ENCODE assay signal across 20 cellular contexts in the genomic region with DNA sequence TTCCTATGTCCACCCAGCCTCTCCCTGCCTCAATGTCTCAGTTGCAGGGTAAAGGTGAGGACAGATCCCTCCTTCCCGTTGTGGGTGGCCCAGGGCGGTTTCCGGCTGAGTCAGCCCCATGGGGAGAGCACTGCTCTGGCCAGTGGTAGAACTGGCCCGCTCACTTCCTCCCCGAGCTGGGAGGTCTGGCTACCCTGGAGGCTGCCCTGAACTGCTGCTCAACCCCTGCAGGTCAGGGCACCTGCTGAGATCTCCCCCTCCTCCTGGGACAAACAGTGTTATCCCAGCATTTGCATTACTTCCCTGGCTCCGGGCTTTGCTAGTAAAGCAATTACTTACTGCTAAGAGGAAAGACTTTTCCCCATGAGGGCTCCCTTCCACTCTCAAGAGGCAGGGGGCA. TPM values are rescaled to one million over a fixed set of nuclear protein-coding genes. Genes with fewer than 3 reads are reported as not detected.
DNase-seq lines count a peak whose midpoint lies in the region; ATAC-seq and TF ChIP-seq lines count a peak whose summit lies in the region.
"Had no signal": no experiment of that assay in that cellular context is flagged by ENCODE, and none has a peak within 500 bp of the region (broad histone marks: within the 10 kb centered on the region; RNA-seq: fewer than 3 reads in every experiment).

No MANE protein-coding gene starts in this region.

- H3K79me2 ChIP-seq in GM23248 (ENCODE audit: insufficient read depth): no peaks in the 10 kb centered on the region
- H3K79me2 ChIP-seq in PC-9 (ENCODE audit: low read depth): no peaks in the 10 kb centered on the region
- H3K79me2 ChIP-seq in neural progenitor cell (ENCODE audit: low read depth): no peaks in the 10 kb centered on the region

- H4K20me1 ChIP-seq in GM23248 (ENCODE audit: insufficient read depth) (no peaks in the 10 kb centered on the region), PC-9 (ENCODE audit: insufficient read depth) (no peaks in the 10 kb centered on the region), neural progenitor cell (ENCODE audit: low read depth) (no peaks in the 10 kb centered on the region)

- H3K9me3 Mint-ChIP-seq in neural progenitor cell: no peaks in the 10 kb centered on the region
- H3K9me3 Mint-ChIP-seq: activated naive CD8-positive, alpha-beta T cell treated with anti-CD3 and anti-CD28 coated beads, Interleukin-2, amount 50 U/mL, for 24 hours; activated T-helper 1 cell treated with anti-CD3 and anti-CD28 coated beads, Interleukin-12 subunit alpha, Interleukin-12 subunit beta, Interleukin-2, Interleukin-4 antibody, amounts not matched to agents 30 ng/mL and 10 ng/mL and 1 ng/mL, durations not matched to agents 14 hours and 24 hours and 36 hours; mesothelial cell of epicardium; neural crest cell; T-cell had no signal

- H3K27me3 ChIP-seq in GM23248 (replicated peaks; ENCODE audit: insufficient read depth) (no peaks in the 10 kb centered on the region), PC-9 (ENCODE audit: insufficient read depth, low read depth) (no peaks in the 10 kb centered on the region), esophagus (ENCODE audit: control insufficient read depth in 1 of 2, insufficient read depth in 2 of 2, low read length in 2 of 2) (no peaks in the 10 kb centered on the region), neural progenitor cell (no peaks in the 10 kb centered on the region)
- H3K27me3 ChIP-seq: gastrocnemius medialis had no signal

- no peak for TF ChIP-seq CTCF in PC-9 (conservative IDR thresholded peaks at IDR 0.05)
- no peak for TF ChIP-seq CTCF in neural progenitor cell (IDR thresholded peaks at IDR 0.05)

- H3K9ac ChIP-seq in GM23248 (no peak overlapping the region), neural progenitor cell (no peak overlapping the region)

- H2AFZ ChIP-seq in GM23248 (no peak overlapping the region), PC-9 (peak overlapping the region; percentile 66; the same call in 1 of the 2 replicates), neural progenitor cell (replicated peaks) (no peak overlapping the region)

- H3K4me3 ChIP-seq in GM23248 (no peak overlapping the region), PC-9 (no peak overlapping the region), esophagus (ENCODE audit: low read depth in 1 of 2, low read length in 2 of 2) (no peak overlapping the region), neural progenitor cell (no peak overlapping the region)
- H3K4me3 ChIP-seq: gastrocnemius medialis, HAP-1 had no signal

- POLR2A ChIA-PET in PC-9 (lab: Charles Lee; ENCODE audit: unreplicated experiment): no interaction called here

- no peak for ATAC-seq in HG02759 (IDR thresholded peaks at IDR 0.05; ENCODE audit: unreplicated experiment)
- no peak for ATAC-seq in GM21528 (IDR thresholded peaks at IDR 0.05; ENCODE audit: low FRiP score, unreplicated experiment)
- ATAC-seq: activated CD8-positive, alpha-beta T cell treated with anti-CD3 and anti-CD28 coated beads, Interleukin-2, amount 10 ng/mL, durations not matched to agents 7 days and 5 days; activated naive CD8-positive, alpha-beta T cell treated with anti-CD3 and anti-CD28 coated beads, Interleukin-2, amount 50 U/mL, for 24 hours; gastrocnemius medialis; T-cell had no signal

- H3K27ac Mint-ChIP-seq in neural progenitor cell: no peak overlapping the region
- H3K27ac Mint-ChIP-seq: activated CD8-positive, alpha-beta T cell treated with anti-CD3 and anti-CD28 coated beads, Interleukin-2, amount 10 ng/mL, durations not matched to agents 7 days and 5 days; activated naive CD8-positive, alpha-beta T cell treated with anti-CD3 and anti-CD28 coated beads, Interleukin-2, amount 50 U/mL, for 24 hours; activated T-helper 1 cell treated with anti-CD3 and anti-CD28 coated beads, Interleukin-12 subunit alpha, Interleukin-12 subunit beta, Interleukin-2, Interleukin-4 antibody, amounts not matched to agents 30 ng/mL and 10 ng/mL and 1 ng/mL, durations not matched to agents 14 hours and 24 hours and 36 hours; mesothelial cell of epicardium; T-cell had no signal

- H3K36me3 Mint-ChIP-seq in neural progenitor cell: no peaks in the 10 kb centered on the region
- H3K36me3 Mint-ChIP-seq: mesothelial cell of epicardium, T-cell had no signal

- H3K9me2 ChIP-seq in GM23248 (ENCODE audit: insufficient read depth) (no peaks in the 10 kb centered on the region), PC-9 (ENCODE audit: insufficient read depth) (no peaks in the 10 kb centered on the region)

- intact Hi-C loops in PC-9 (cut with micrococcal nuclease; ENCODE audit: unreplicated experiment): loop anchor here (1.0 kb wide), 1 partner anchor 30 kb away; no protein-coding TSS in a partner anchor

- CTCF ChIA-PET in PC-9 (lab: Charles Lee): interaction anchor here (7.3 kb wide), 1 partner anchor 30 kb away, joined by 73 read pairs; no protein-coding TSS in a partner anchor

- in situ Hi-C loops in GM23248 (cut with MboI): no loop called here

- 65 to 75% methylated on average over 6 of the region's 6 CpGs for WGBS in GM23248 (ENCODE audit: low coverage in 1 of 2, low lambda C conversion rate in 2 of 2, missing lambda C conversion rate in 2 of 2), 2 experiments
- WGBS in esophagus, 2 donors: 50 to 60% methylated on average over 6 of the region's 6 CpGs

- H3K4me1 ChIP-seq in GM23248 (ENCODE audit: insufficient read depth) (no peaks in the 10 kb centered on the region), PC-9 (replicated peaks; ENCODE audit: insufficient read depth) (peaks cover 75% of the 10 kb centered on the region), esophagus (ENCODE audit: control insufficient read depth in 2 of 2, insufficient read depth in 2 of 2, low read length in 1 of 2) (peaks cover 0 to 9% of the 10 kb centered on the region in 2 donors), neural progenitor cell (peaks cover 11% of the 10 kb centered on the region)
- H3K4me1 ChIP-seq: HAP-1 had no signal

- H3K4me2 ChIP-seq in GM23248 (ENCODE audit: unreplicated experiment) (no peak overlapping the region), PC-9 (peak overlapping the region; percentile 56), neural progenitor cell (peak overlapping the region; percentile 16)

- no peak overlapping the region for H3K4me3 Mint-ChIP-seq in neural progenitor cell
- H3K4me3 Mint-ChIP-seq: activated CD8-positive, alpha-beta T cell treated with anti-CD3 and anti-CD28 coated beads, Interleukin-2, amount 10 ng/mL, durations not matched to agents 7 days and 5 days; activated naive CD8-positive, alpha-beta T cell treated with anti-CD3 and anti-CD28 coated beads, Interleukin-2, amount 50 U/mL, for 24 hours; activated T-helper 1 cell treated with anti-CD3 and anti-CD28 coated beads, Interleukin-12 subunit alpha, Interleukin-12 subunit beta, Interleukin-2, Interleukin-4 antibody, amounts not matched to agents 30 ng/mL and 10 ng/mL and 1 ng/mL, durations not matched to agents 14 hours and 24 hours and 36 hours; mesothelial cell of epicardium; neural crest cell; T-cell had no signal

- H3K27ac ChIP-seq in GM23248 (no peak overlapping the region), PC-9 (peak overlapping the region; percentile 57), esophagus (ENCODE audit: low read depth in 2 of 2, low read length in 1 of 2) (peak overlapping the region; percentile 82 to 88), neural progenitor cell (no peak overlapping the region)
- H3K27ac ChIP-seq: gastrocnemius medialis had no signal

- DNase-seq in GM23248 (peak; percentile 29), PC-9 (peak; percentile 55 to 75), neural progenitor cell (ENCODE audit: low spot score) (peak; percentile 33), NCI-H1436 (lab: John Stamatoyannopoulos, UW) (no peak)
- DNase-seq: activated CD8-positive, alpha-beta T cell treated with anti-CD3 and anti-CD28 coated beads, Interleukin-2, amount 10 ng/mL, durations not matched to agents 7 days and 5 days; activated naive CD8-positive, alpha-beta T cell treated with anti-CD3 and anti-CD28 coated beads, Interleukin-2, amount 50 U/mL, for 24 hours; Caco-2; central memory CD4-positive, alpha-beta T cell; effector memory CD4-positive, alpha-beta T cell; gastrocnemius medialis; GDM1; NCI-H82; T-cell had no signal

- no TSS peak for BruUV-seq in PC-9 (replicated peaks; lab: Mats Ljungman, UMichigan)

- H3K27me3 Mint-ChIP-seq in neural progenitor cell (ENCODE audit: insufficient read depth, low read depth): peaks cover 14% of the 10 kb centered on the region

- H3K9me3 ChIP-seq in GM23248 (ENCODE audit: low read depth) (no peaks in the 10 kb centered on the region), PC-9 (ENCODE audit: insufficient read depth, low read depth) (no peaks in the 10 kb centered on the region), esophagus (ENCODE audit: control insufficient read depth in 2 of 2, insufficient read depth in 1 of 2, low read depth in 1 of 2, low read length in 1 of 2) (no peaks in the 10 kb centered on the region), neural progenitor cell (ENCODE audit: low read depth) (no peaks in the 10 kb centered on the region)
- H3K9me3 ChIP-seq: Caco-2, gastrocnemius medialis, HAP-1 had no signal

- H3K36me3 ChIP-seq in GM23248 (ENCODE audit: low read depth) (no peaks in the 10 kb centered on the region), PC-9 (ENCODE audit: low read depth) (no peaks in the 10 kb centered on the region), esophagus (ENCODE audit: control insufficient read depth in 2 of 2, insufficient read depth in 2 of 2, low read length in 1 of 2) (no peaks in the 10 kb centered on the region), neural progenitor cell (no peaks in the 10 kb centered on the region)
- H3K36me3 ChIP-seq: gastrocnemius medialis, HAP-1 had no signal

- H3F3A ChIP-seq in GM23248 (ENCODE audit: insufficient read depth): no peaks in the 10 kb centered on the region
- peaks cover 34% of the 10 kb centered on the region for H3F3A ChIP-seq in PC-9 (ENCODE audit: insufficient read depth, low read depth)
- peaks cover 11% of the 10 kb centered on the region for H3F3A ChIP-seq in neural progenitor cell (ENCODE audit: low read depth)

- H3K4me1 Mint-ChIP-seq in neural progenitor cell: peaks cover 10% of the 10 kb centered on the region
- H3K4me1 Mint-ChIP-seq: neural crest cell, T-cell had no signal

RNA-seq across cellular contexts. Expression of a gene that starts 21.4 kb away (rescaled TPM):
- total RNA-seq in GM23248 (2014; rRNA removed; shearing (Covaris generic)): 97.3 and 104 TPM in 2 replicates
- polyA plus RNA-seq in GM23248 (2016; fragmentation: Nextera tagmentation; extraction: Ambion mirVana) (89.9 and 93.6 TPM in 2 replicates), esophagus (10 to 100 TPM; 19.4 to 25.7 TPM)
- total RNA-seq in PC-9 (2021) (119 and 123 TPM in 2 replicates), neural progenitor cell (ENCODE audit: low replicate concordance) (17.0 and 30.8 TPM in 2 replicates)

RNA-seq across cellular contexts. Expression of a gene that starts 24.5 kb away (rescaled TPM):
- total RNA-seq in GM23248 (2014; rRNA removed; shearing (Covaris generic)): 10.2 and 18.5 TPM in 2 replicates
- 26.6 and 27.6 TPM in 2 replicates for polyA plus RNA-seq in GM23248 (2016; fragmentation: Nextera tagmentation; extraction: Ambion mirVana)
- total RNA-seq in PC-9 (2021): 22.8 and 30.3 TPM in 2 replicates
- polyA plus RNA-seq in esophagus: 100 to 1,000 TPM in 1 of 2 donors, 10 to 100 TPM in 1; 82.5 to 333 TPM
- 53.9 and 70.1 TPM in 2 replicates for total RNA-seq in neural progenitor cell (ENCODE audit: low replicate concordance)

RNA-seq across cellular contexts. Expression of a gene that starts 45.3 kb away (rescaled TPM):
- total RNA-seq in GM23248 (2014; rRNA removed; shearing (Covaris generic)): 36.5 and 42.5 TPM in 2 replicates
- polyA plus RNA-seq in GM23248 (2016; fragmentation: Nextera tagmentation; extraction: Ambion mirVana) (19.2 and 19.9 TPM in 2 replicates), esophagus (10 to 100 TPM in 1 of 2 donors, 1 to 10 TPM in 1; 8.2 to 10.5 TPM)
- total RNA-seq in PC-9 (2021) (39.2 and 41.9 TPM in 2 replicates), neural progenitor cell (ENCODE audit: low replicate concordance) (43.1 and 50.1 TPM in 2 replicates)

Comparison
In these comparisons a context has a peak if more than half of its experiments do, and no peak if none do; other contexts are left out.
1. H3K27ac ChIP-seq: peak in PC-9 (single experiment) and esophagus (2 of 2); none in GM23248 (single experiment) and neural progenitor cell (single experiment).